In the genomic region with DNA sequence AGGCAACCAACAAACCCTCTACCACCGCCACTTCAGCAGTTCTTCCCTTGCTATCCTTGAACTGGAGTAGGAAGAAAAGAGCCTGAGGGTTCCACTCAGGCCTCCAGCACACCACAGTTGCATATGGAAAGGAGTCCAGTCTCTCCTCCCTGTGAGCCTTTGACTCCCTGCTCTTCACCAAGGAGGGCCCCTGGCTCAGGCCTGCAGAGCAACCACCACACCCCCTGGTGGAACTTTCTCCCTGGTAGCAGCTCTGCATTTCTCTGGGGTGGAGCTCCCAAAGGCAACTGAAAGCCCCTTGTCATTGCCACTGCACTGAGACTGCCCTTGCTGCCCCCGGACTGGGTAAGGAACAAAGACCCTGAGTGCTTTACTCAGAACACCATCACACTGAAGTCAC, we compare ENCODE assay signal across 2 cellular contexts.
TF ChIP-seq lines count a peak whose summit lies in the region.

No MANE protein-coding gene starts in this region.

TF ChIP-seq in Ishikawa, 13 proteins besides CTCF, POLR2A, EP300 and RAD21 (continued from another document):
- TF ChIP-seq TAF1 (IDR thresholded peaks at IDR 0.05; ENCODE audit: low read depth) (no peak), YY1 (IDR thresholded peaks at IDR 0.05; ENCODE audit: low read depth) (no peak), EGR1 (IDR thresholded peaks at IDR 0.05) (no peak), FOXM1 (IDR thresholded peaks at IDR 0.05; ENCODE audit: borderline replicate concordance, low read depth) (no peak), CREB1 (IDR thresholded peaks at IDR 0.05; ENCODE audit: low read depth) (no peak), TCF12 (IDR thresholded peaks at IDR 0.05; ENCODE audit: low read depth) (no peak), ZBTB7A (IDR thresholded peaks at IDR 0.05; ENCODE audit: low read depth) (no peak), TEAD4 (IDR thresholded peaks at IDR 0.05) (no peak), NFIC (IDR thresholded peaks at IDR 0.05) (no peak)
- TF ChIP-seq, protein P1, sequence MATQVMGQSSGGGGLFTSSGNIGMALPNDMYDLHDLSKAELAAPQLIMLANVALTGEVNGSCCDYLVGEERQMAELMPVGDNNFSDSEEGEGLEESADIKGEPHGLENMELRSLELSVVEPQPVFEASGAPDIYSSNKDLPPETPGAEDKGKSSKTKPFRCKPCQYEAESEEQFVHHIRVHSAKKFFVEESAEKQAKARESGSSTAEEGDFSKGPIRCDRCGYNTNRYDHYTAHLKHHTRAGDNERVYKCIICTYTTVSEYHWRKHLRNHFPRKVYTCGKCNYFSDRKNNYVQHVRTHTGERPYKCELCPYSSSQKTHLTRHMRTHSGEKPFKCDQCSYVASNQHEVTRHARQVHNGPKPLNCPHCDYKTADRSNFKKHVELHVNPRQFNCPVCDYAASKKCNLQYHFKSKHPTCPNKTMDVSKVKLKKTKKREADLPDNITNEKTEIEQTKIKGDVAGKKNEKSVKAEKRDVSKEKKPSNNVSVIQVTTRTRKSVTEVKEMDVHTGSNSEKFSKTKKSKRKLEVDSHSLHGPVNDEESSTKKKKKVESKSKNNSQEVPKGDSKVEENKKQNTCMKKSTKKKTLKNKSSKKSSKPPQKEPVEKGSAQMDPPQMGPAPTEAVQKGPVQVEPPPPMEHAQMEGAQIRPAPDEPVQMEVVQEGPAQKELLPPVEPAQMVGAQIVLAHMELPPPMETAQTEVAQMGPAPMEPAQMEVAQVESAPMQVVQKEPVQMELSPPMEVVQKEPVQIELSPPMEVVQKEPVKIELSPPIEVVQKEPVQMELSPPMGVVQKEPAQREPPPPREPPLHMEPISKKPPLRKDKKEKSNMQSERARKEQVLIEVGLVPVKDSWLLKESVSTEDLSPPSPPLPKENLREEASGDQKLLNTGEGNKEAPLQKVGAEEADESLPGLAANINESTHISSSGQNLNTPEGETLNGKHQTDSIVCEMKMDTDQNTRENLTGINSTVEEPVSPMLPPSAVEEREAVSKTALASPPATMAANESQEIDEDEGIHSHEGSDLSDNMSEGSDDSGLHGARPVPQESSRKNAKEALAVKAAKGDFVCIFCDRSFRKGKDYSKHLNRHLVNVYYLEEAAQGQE (IDR thresholded peaks at IDR 0.05; ENCODE audit: low read depth), result no peak
- TF ChIP-seq, protein P2, sequence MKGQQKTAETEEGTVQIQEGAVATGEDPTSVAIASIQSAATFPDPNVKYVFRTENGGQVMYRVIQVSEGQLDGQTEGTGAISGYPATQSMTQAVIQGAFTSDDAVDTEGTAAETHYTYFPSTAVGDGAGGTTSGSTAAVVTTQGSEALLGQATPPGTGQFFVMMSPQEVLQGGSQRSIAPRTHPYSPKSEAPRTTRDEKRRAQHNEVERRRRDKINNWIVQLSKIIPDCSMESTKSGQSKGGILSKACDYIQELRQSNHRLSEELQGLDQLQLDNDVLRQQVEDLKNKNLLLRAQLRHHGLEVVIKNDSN (IDR thresholded peaks at IDR 0.05), result no peak
- TF ChIP-seq, protein P3, sequence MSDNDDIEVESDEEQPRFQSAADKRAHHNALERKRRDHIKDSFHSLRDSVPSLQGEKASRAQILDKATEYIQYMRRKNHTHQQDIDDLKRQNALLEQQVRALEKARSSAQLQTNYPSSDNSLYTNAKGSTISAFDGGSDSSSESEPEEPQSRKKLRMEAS (IDR thresholded peaks at IDR 0.05), result no peak

TF ChIP-seq in H1, 55 proteins besides CTCF, POLR2A, EP300 and RAD21:
- no peak for TF ChIP-seq PHF8 (conservative IDR thresholded peaks at IDR 0.05; ENCODE audit: low read depth, low read length)
- TF ChIP-seq CBX8 (IDR thresholded peaks at IDR 0.05; ENCODE audit: borderline replicate concordance, low read depth, low read length), result no peak
- TF ChIP-seq FOSL1 (IDR thresholded peaks at IDR 0.05; ENCODE audit: insufficient read depth, low read depth, low read length), result no peak
- no peak for TF ChIP-seq SP1 (IDR thresholded peaks at IDR 0.05; ENCODE audit: low read depth, low read length)
- TF ChIP-seq NRF1 (IDR thresholded peaks at IDR 0.05; ENCODE audit: low read depth, low read length), result no peak
- TF ChIP-seq TAF7 (optimal IDR thresholded peaks at IDR 0.05; ENCODE audit: borderline replicate concordance, low read depth, low read length), result no peak
- no peak for TF ChIP-seq GABPA (IDR thresholded peaks at IDR 0.05; ENCODE audit: borderline replicate concordance, insufficient read depth, low read length)
- no peak for TF ChIP-seq SUZ12 (IDR thresholded peaks at IDR 0.05; ENCODE audit: low read length)
- no peak for TF ChIP-seq KDM5A (IDR thresholded peaks at IDR 0.05; ENCODE audit: low read length)
- no peak for TF ChIP-seq BACH1 (IDR thresholded peaks at IDR 0.05; ENCODE audit: low read length)
- TF ChIP-seq EZH2 (IDR thresholded peaks at IDR 0.05; ENCODE audit: low read depth, low read length, severe bottlenecking), result no peak
- TF ChIP-seq NANOG (IDR thresholded peaks at IDR 0.05; ENCODE audit: insufficient read depth, low read depth, low read length, poor library complexity, severe bottlenecking), result no peak
- TF ChIP-seq SP2 (IDR thresholded peaks at IDR 0.05; ENCODE audit: low read length), result no peak
